16 cellular contexts compared by ENCODE assay signal in genomic region chr13:50200562-50200961, GRCh38.
"Had no signal": no experiment of that assay in that cellular context is flagged by ENCODE, and none has a peak within 500 bp of the region (broad histone marks: within the 10 kb centered on the region; RNA-seq: fewer than 3 reads in every experiment).

No MANE protein-coding gene starts in this region.

- H3K9me3 Mint-ChIP-seq: activated CD4-positive, alpha-beta memory T cell treated with anti-CD3 and anti-CD28 coated beads for 36 hours; activated T-cell treated with anti-CD3 and anti-CD28 coated beads, Interleukin-2, amount 50 U/mL, for 4 hours; immature natural killer cell; neural progenitor cell had no signal

- H3K27ac ChIP-seq: foreskin keratinocyte, lower lobe of right lung, neural progenitor cell, ovary, tibial artery had no signal

- H3K36me3 Mint-ChIP-seq: activated CD4-positive, alpha-beta memory T cell treated with anti-CD3 and anti-CD28 coated beads for 36 hours; neural progenitor cell; stimulated activated naive B cell treated with anti-CD40 and anti-IgM and Interleukin-4, amounts not matched to agents 10 μg/mL and 1 μg/mL and 100 μg/mL, for 72 hours had no signal

- DNase-seq: activated CD4-positive, alpha-beta memory T cell treated with anti-CD3 and anti-CD28 coated beads for 36 hours; activated CD4-positive, alpha-beta T cell treated with anti-CD3 and anti-CD28 coated beads for 36 hours; activated effector memory CD4-positive, alpha-beta T cell treated with Interleukin-2 at 50 U/mL for 16 hours; activated naive CD4-positive, alpha-beta T cell treated with anti-CD3 and anti-CD28 coated beads, Interleukin-2, amount 50 U/mL, for 16 hours; activated T-cell treated with anti-CD3 and anti-CD28 coated beads, Interleukin-2, amount 50 U/mL, for 4 hours; central memory CD4-positive, alpha-beta T cell; effector memory CD4-positive, alpha-beta T cell; foreskin keratinocyte; immature natural killer cell; lower lobe of right lung; midbrain; ovary; stimulated activated CD4-positive, alpha-beta T cell treated with anti-CD3 and anti-CD28 coated beads, Interleukin-2, amount 100 ng/mL, for 48 hours; stimulated activated naive B cell treated with anti-CD40 and anti-IgM and Interleukin-4, amounts not matched to agents 10 μg/mL and 1 μg/mL and 100 μg/mL, for 72 hours; tibial artery had no signal

- ATAC-seq: activated CD4-positive, alpha-beta T cell treated with anti-CD3 and anti-CD28 coated beads for 36 hours; activated T-cell treated with anti-CD3 and anti-CD28 coated beads, Interleukin-2, amount 50 U/mL, for 4 hours; foreskin keratinocyte; lower lobe of right lung; stimulated activated naive B cell treated with anti-CD40 and anti-IgM and Interleukin-4, amounts not matched to agents 10 μg/mL and 1 μg/mL and 100 μg/mL, for 72 hours had no signal

- H3K4me1 Mint-ChIP-seq: activated CD4-positive, alpha-beta T cell treated with anti-CD3 and anti-CD28 coated beads for 36 hours; immature natural killer cell had no signal

- H3K27ac Mint-ChIP-seq: activated CD4-positive, alpha-beta memory T cell treated with anti-CD3 and anti-CD28 coated beads for 36 hours; activated CD4-positive, alpha-beta T cell treated with anti-CD3 and anti-CD28 coated beads for 36 hours; immature natural killer cell; neural progenitor cell; stimulated activated naive B cell treated with anti-CD40 and anti-IgM and Interleukin-4, amounts not matched to agents 10 μg/mL and 1 μg/mL and 100 μg/mL, for 72 hours had no signal

- H3K4me1 ChIP-seq: foreskin keratinocyte, lower lobe of right lung, tibial artery had no signal

- H3K27me3 ChIP-seq: neural progenitor cell, ovary, tibial artery had no signal

- H3K9me3 ChIP-seq: lower lobe of right lung, ovary, tibial artery had no signal

- H3K36me3 ChIP-seq: lower lobe of right lung, neural progenitor cell, ovary, tibial artery had no signal

- H3K27me3 Mint-ChIP-seq: stimulated activated naive B cell treated with anti-CD40 and anti-IgM and Interleukin-4, amounts not matched to agents 10 μg/mL and 1 μg/mL and 100 μg/mL, for 72 hours had no signal

- H3K4me3 Mint-ChIP-seq: activated CD4-positive, alpha-beta memory T cell treated with anti-CD3 and anti-CD28 coated beads for 36 hours; activated CD4-positive, alpha-beta T cell treated with anti-CD3 and anti-CD28 coated beads for 36 hours; activated T-cell treated with anti-CD3 and anti-CD28 coated beads, Interleukin-2, amount 50 U/mL, for 4 hours; immature natural killer cell; neural progenitor cell; stimulated activated naive B cell treated with anti-CD40 and anti-IgM and Interleukin-4, amounts not matched to agents 10 μg/mL and 1 μg/mL and 100 μg/mL, for 72 hours had no signal

- H3K4me3 ChIP-seq: lower lobe of right lung, neural progenitor cell, ovary, tibial artery had no signal
